ENCODE assay signal across 8 cellular contexts in genomic region chr14:68793734-68794129, GRCh38. TPM values are rescaled to one million over a fixed set of nuclear protein-coding genes. Genes with fewer than 3 reads are reported as not detected.
DNase-seq lines count a peak whose midpoint lies in the region; ATAC-seq and TF ChIP-seq lines count a peak whose summit lies in the region.

No MANE protein-coding gene starts in this region.

- H3K27ac Mint-ChIP-seq in CD4-positive, alpha-beta memory T cell: peak overlapping the region; percentile 99 to 100 (median 100)

- DNase-seq in CD4-positive, alpha-beta memory T cell: no peak
- DNase-seq in NT2/D1 (ENCODE audit: low read depth, low spot score) (no peak), uterus (no peak), erythroblast (lab: John Stamatoyannopoulos, UW) (no peak), pons (ENCODE audit: low spot score) (no peak)

- H3K4me3 Mint-ChIP-seq in CD4-positive, alpha-beta memory T cell: peak overlapping the region; percentile 88 to 100 (median 94)

- peaks cover 0 to 16% (median 0%) of the 10 kb centered on the region in 8 donors for H3K9me3 Mint-ChIP-seq in CD4-positive, alpha-beta memory T cell

- H3K9me3 ChIP-seq in CD4-positive, alpha-beta memory T cell (ENCODE audit: control insufficient read depth in 1 of 2, low read length in 2 of 2): no peaks in the 10 kb centered on the region
- peaks cover 4% of the 10 kb centered on the region; the same call in 1 of the 2 replicates for H3K9me3 ChIP-seq in NT2/D1 (ENCODE audit: insufficient read depth, low read length)
- H3K9me3 ChIP-seq in mucosa of stomach (ENCODE audit: control insufficient read depth, low read length): no peaks in the 10 kb centered on the region
- H3K9me3 ChIP-seq in uterus: no peaks in the 10 kb centered on the region

- peaks cover 23 to 78% (median 34%) of the 10 kb centered on the region in 4 donors for H3K4me1 Mint-ChIP-seq in CD4-positive, alpha-beta memory T cell

- intact Hi-C loops in CD4-positive, alpha-beta memory T cell (cut with micrococcal nuclease): loop anchor here (1.0 to 5.0 kb wide), 5 partner anchors 108 to 977 kb away; partner anchors contain the start of genes DCAF5, SRSF5, SUSD6 and ZFYVE26
- intact Hi-C loops in uterus (cut with DNase I; ENCODE audit: low total_unique reads): no loop called here

- H3K36me3 Mint-ChIP-seq in CD4-positive, alpha-beta memory T cell: peaks cover 28 to 68% of the 10 kb centered on the region in 2 donors

- CTCF ChIA-PET in CD4-positive, alpha-beta memory T cell (lab: Charles Lee; ENCODE audit: partially characterized antibody): interaction anchor here (1.0 to 14.8 kb wide), 7 partner anchors 10 to 545 kb away, joined by 3 to 238 read pairs (median 6); no protein-coding TSS in a partner anchor

- H3K36me3 ChIP-seq in CD4-positive, alpha-beta memory T cell (ENCODE audit: insufficient read depth, low read length): peaks cover 23% of the 10 kb centered on the region
- H3K36me3 ChIP-seq in NT2/D1 (ENCODE audit: insufficient read depth, insufficient read length, low read length): peaks cover 32% of the 10 kb centered on the region
- peaks cover 19% of the 10 kb centered on the region for H3K36me3 ChIP-seq in mucosa of stomach (ENCODE audit: control insufficient read depth, insufficient read depth, low read length)
- H3K36me3 ChIP-seq in uterus: no peaks in the 10 kb centered on the region

- H3K27me3 ChIP-seq in CD4-positive, alpha-beta memory T cell (ENCODE audit: insufficient read depth, low read length): no peaks in the 10 kb centered on the region
- H3K27me3 ChIP-seq in NT2/D1 (ENCODE audit: insufficient read depth, insufficient read length) (no peaks in the 10 kb centered on the region), mucosa of stomach (ENCODE audit: control insufficient read depth, insufficient read depth, low read length) (no peaks in the 10 kb centered on the region), uterus (no peaks in the 10 kb centered on the region)

- peak overlapping the region; percentile 92 for H3K9ac ChIP-seq in NT2/D1 (ENCODE audit: insufficient read length, low read depth)
- peak overlapping the region; percentile 99 for H3K9ac ChIP-seq in mucosa of stomach (ENCODE audit: low read length)

- peak overlapping the region; percentile 99 for H3K27ac ChIP-seq in CD4-positive, alpha-beta memory T cell (ENCODE audit: low read depth, low read length)
- H3K27ac ChIP-seq in cingulate gyrus (ENCODE audit: low read depth, low read length) (peak overlapping the region; percentile 94), uterus (peak overlapping the region; percentile 96 to 99)

- peaks cover 28% of the 10 kb centered on the region for H3K4me1 ChIP-seq in CD4-positive, alpha-beta memory T cell (ENCODE audit: insufficient read depth, low read length)
- H3K4me1 ChIP-seq in NT2/D1 (ENCODE audit: insufficient read depth, insufficient read length) (peaks cover 6% of the 10 kb centered on the region), mucosa of stomach (ENCODE audit: control insufficient read depth, insufficient read depth, low read length) (peaks cover 15% of the 10 kb centered on the region), uterus (no peaks in the 10 kb centered on the region)

- peak overlapping the region; percentile 25 to 98 for H3K4me3 ChIP-seq in CD4-positive, alpha-beta memory T cell (ENCODE audit: low read length in 2 of 2)
- H3K4me3 ChIP-seq in NT2/D1 (ENCODE audit: insufficient read length, low read depth) (peak overlapping the region; percentile 56), mucosa of stomach (ENCODE audit: low read length) (peak overlapping the region; percentile 93), uterus (peak overlapping the region; percentile 78 to 96)

- TF ChIP-seq POLR2A in uterus (IDR thresholded peaks at IDR 0.05) (no peak), erythroblast (IDR thresholded peaks at IDR 0.05; ENCODE audit: low read length) (no peak)

- TF ChIP-seq CTCF in uterus (IDR thresholded peaks at IDR 0.05): no peak

- H3K27me3 Mint-ChIP-seq in CD4-positive, alpha-beta memory T cell: peaks cover 0 to 8% of the 10 kb centered on the region in 2 donors

- POLR2A ChIA-PET in CD4-positive, alpha-beta memory T cell (lab: Charles Lee; ENCODE audit: partially characterized antibody): interaction anchor here (0.6 to 22.3 kb wide), 30 partner anchors 17 to 977 kb away, joined by 3 to 1973 read pairs (median 9); partner anchors contain the start of gene ZFYVE26

- ATAC-seq in HG02885 (IDR thresholded peaks at IDR 0.05; ENCODE audit: poor library complexity, unreplicated experiment): no peak

RNA-seq across cellular contexts. Expression of gene ZFP36L1, which starts 0.9 kb away (rescaled TPM):
- 100 to 1,000 TPM; 227 to 242 TPM for total RNA-seq in CD4-positive, alpha-beta memory T cell
- polyA plus RNA-seq in CD4-positive, alpha-beta memory T cell: 100 to 1,000 TPM in 1 of 2 donors, 10 to 100 TPM in 1; 60.3 to 127 TPM
- total RNA-seq in uterus: 100 to 1,000 TPM; 170 to 564 (median 315) TPM
